16 cellular contexts compared by ENCODE assay signal in the genomic region with DNA sequence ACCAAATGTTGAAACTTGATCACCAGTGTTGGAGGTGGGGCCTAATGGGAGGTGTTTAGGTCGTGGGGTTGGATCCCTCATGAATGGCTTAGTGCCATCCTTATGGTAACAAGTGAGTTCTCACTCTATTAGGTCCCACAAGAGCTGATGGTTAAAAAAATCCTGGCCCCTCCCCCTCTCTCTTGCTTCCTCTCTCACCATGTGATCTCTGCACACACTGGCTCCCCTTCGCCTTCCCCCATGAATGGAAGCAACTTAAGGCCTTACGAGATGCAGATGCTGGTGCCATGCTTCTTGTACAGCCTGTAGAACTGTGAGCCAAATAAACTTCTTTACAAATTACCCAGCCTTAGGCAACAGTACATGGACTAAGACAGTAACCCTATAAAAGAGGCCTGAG.
A peak's percentile ranks its signal among the peaks of the same experiment; 100 is the strongest.
DNase-seq lines count a peak whose midpoint lies in the region; ATAC-seq and TF ChIP-seq lines count a peak whose summit lies in the region.
"Had no signal": no experiment of that assay in that cellular context is flagged by ENCODE, and none has a peak within 500 bp of the region (broad histone marks: within the 10 kb centered on the region; RNA-seq: fewer than 3 reads in every experiment).

No MANE protein-coding gene starts in this region.

- H4K20me1 ChIP-seq in GM23338 (replicated peaks; ENCODE audit: insufficient read depth) (no peaks in the 10 kb centered on the region), neural progenitor cell (ENCODE audit: low read depth) (no peaks in the 10 kb centered on the region), OCI-LY7 (ENCODE audit: insufficient read depth, low read length) (no peaks in the 10 kb centered on the region)

- no peaks in the 10 kb centered on the region for H3F3A ChIP-seq in GM23338 (replicated peaks; ENCODE audit: low read depth)
- H3F3A ChIP-seq in neural progenitor cell (ENCODE audit: low read depth), result no peaks in the 10 kb centered on the region

- H3K27ac Mint-ChIP-seq in GM23338 (no peak overlapping the region), neural progenitor cell (no peak overlapping the region), endodermal cell (no peak overlapping the region)
- H3K27ac Mint-ChIP-seq: CD4-positive, alpha-beta T cell; HFFc6 had no signal

- H3K4me1 Mint-ChIP-seq in GM23338 (peaks cover 4% of the 10 kb centered on the region), neural progenitor cell (peaks cover 3% of the 10 kb centered on the region), endodermal cell (no peaks in the 10 kb centered on the region)

- H3K36me3 ChIP-seq in GM23338 (ENCODE audit: insufficient read depth), result no peaks in the 10 kb centered on the region
- no peaks in the 10 kb centered on the region for H3K36me3 ChIP-seq in neural progenitor cell
- H3K36me3 ChIP-seq in OCI-LY7 (ENCODE audit: insufficient read depth, low read length), result no peaks in the 10 kb centered on the region
- no peaks in the 10 kb centered on the region for H3K36me3 ChIP-seq in endodermal cell (ENCODE audit: control insufficient read depth, insufficient read depth, low read length)

- H2AFZ ChIP-seq in GM23338, result peak overlapping the region; percentile 97; the same call in 1 of the 2 replicates
- H2AFZ ChIP-seq in neural progenitor cell (replicated peaks), result peak overlapping the region; percentile 3
- no peak overlapping the region for H2AFZ ChIP-seq in OCI-LY7 (ENCODE audit: low read length)

- DNase-seq in GM23338 (ENCODE audit: low spot score) (no peak), SK-MEL-5 (ENCODE audit: low read depth, low spot score) (peak; percentile 86), epithelial cell of prostate (ENCODE audit: low read depth, low spot score) (no peak), neural progenitor cell (ENCODE audit: low spot score) (no peak), OCI-LY7 (ENCODE audit: low spot score) (no peak), endodermal cell (no peak), HuH-7 (ENCODE audit: low spot score) (no peak)
- DNase-seq: AML-193; Caco-2; CD4-positive, alpha-beta T cell; HCEC 1CT; HFFc6 had no signal

- H3K27me3 ChIP-seq in GM23338 (ENCODE audit: insufficient read depth) (no peaks in the 10 kb centered on the region), neural progenitor cell (no peaks in the 10 kb centered on the region), endodermal cell (ENCODE audit: control insufficient read depth, insufficient read depth, low read length, poor library complexity, severe bottlenecking) (no peaks in the 10 kb centered on the region)

- POLR2A ChIA-PET in OCI-LY7 (lab: Charles Lee), result no interaction called here

- CTCF ChIA-PET in OCI-LY7 (lab: Charles Lee; ENCODE audit: unreplicated experiment), result no interaction called here

- H3K27me3 Mint-ChIP-seq in GM23338 (ENCODE audit: insufficient read depth, low read depth, poor library complexity), result no peaks in the 10 kb centered on the region
- H3K27me3 Mint-ChIP-seq in neural progenitor cell (ENCODE audit: insufficient read depth, low read depth), result no peaks in the 10 kb centered on the region
- no peaks in the 10 kb centered on the region for H3K27me3 Mint-ChIP-seq in endodermal cell (ENCODE audit: insufficient read depth)

- in situ Hi-C loops in SK-MEL-5 (cut with HindIII; ENCODE audit: low pct_unique_long_range_greater_than_20kb, low sequenced_read_pairs), result no loop called here

- H3K27ac ChIP-seq in GM23338 (ENCODE audit: low read depth) (no peak overlapping the region), epithelial cell of prostate (peak overlapping the region; percentile 53), neural progenitor cell (no peak overlapping the region), OCI-LY7 (ENCODE audit: low read depth, low read length, poor library complexity, severe bottlenecking) (no peak overlapping the region), endodermal cell (ENCODE audit: low read depth, low read length) (no peak overlapping the region)
- H3K27ac ChIP-seq: 22Rv1, A549, C4-2B had no signal

- H3K79me2 ChIP-seq in GM23338 (replicated peaks; ENCODE audit: insufficient read depth), result no peaks in the 10 kb centered on the region
- no peaks in the 10 kb centered on the region for H3K79me2 ChIP-seq in neural progenitor cell (ENCODE audit: low read depth)
- no peaks in the 10 kb centered on the region for H3K79me2 ChIP-seq in OCI-LY7 (ENCODE audit: insufficient read depth, low read depth, low read length)

- H3K9me3 ChIP-seq in neural progenitor cell (ENCODE audit: low read depth) (no peaks in the 10 kb centered on the region), OCI-LY7 (ENCODE audit: low read length) (no peaks in the 10 kb centered on the region), endodermal cell (ENCODE audit: control insufficient read depth, low read length) (no peaks in the 10 kb centered on the region)
- H3K9me3 ChIP-seq: A549 had no signal

- H3K9ac ChIP-seq in neural progenitor cell (no peak overlapping the region), endodermal cell (ENCODE audit: extremely low read depth, low read length, poor library complexity, severe bottlenecking) (no peak overlapping the region)

- no peak overlapping the region for H3K4me2 ChIP-seq in GM23338
- H3K4me2 ChIP-seq in neural progenitor cell, result no peak overlapping the region
- no peak overlapping the region for H3K4me2 ChIP-seq in OCI-LY7 (ENCODE audit: low read length)
- H3K4me2 ChIP-seq: A549 had no signal

- no TSS peak for BruUV-seq in OCI-LY7 (replicated peaks; lab: Mats Ljungman, UMichigan)

- H3K4me3 Mint-ChIP-seq in GM23338 (no peak overlapping the region), neural progenitor cell (no peak overlapping the region), endodermal cell (no peak overlapping the region)
- H3K4me3 Mint-ChIP-seq: CD4-positive, alpha-beta T cell; HFFc6 had no signal

- 94 to 100% methylated on average over 2 to 3 of the region's 3 CpGs for WGBS in endodermal cell (ENCODE audit: insufficient coverage in 1 of 2, insufficient read length in 1 of 2), 2 experiments

- H3K9me3 Mint-ChIP-seq in GM23338 (no peaks in the 10 kb centered on the region), neural progenitor cell (no peaks in the 10 kb centered on the region), endodermal cell (no peaks in the 10 kb centered on the region)
- H3K9me3 Mint-ChIP-seq: CD4-positive, alpha-beta T cell; HFFc6 had no signal

- no peak overlapping the region for H3K4me3 ChIP-seq in GM23338
- no peak overlapping the region for H3K4me3 ChIP-seq in neural progenitor cell
- no peak overlapping the region for H3K4me3 ChIP-seq in OCI-LY7 (ENCODE audit: low read depth, low read length, poor library complexity, severe bottlenecking)
- H3K4me3 ChIP-seq in endodermal cell (ENCODE audit: low read length), result no peak overlapping the region
- H3K4me3 ChIP-seq: A549 had no signal

- ATAC-seq in GM23338, result no peak
- ATAC-seq: A549, HepG2 had no signal

- TF ChIP-seq CTCF in GM23338 (conservative IDR thresholded peaks at IDR 0.05; ENCODE audit: low read depth in 2 of 2) (no peak), neural progenitor cell (IDR thresholded peaks at IDR 0.05) (no peak), OCI-LY7 (conservative IDR thresholded peaks at IDR 0.05; ENCODE audit: low read length) (no peak), endodermal cell (conservative IDR thresholded peaks at IDR 0.05) (no peak)

- H3K36me3 Mint-ChIP-seq in GM23338 (ENCODE audit: low read depth) (no peaks in the 10 kb centered on the region; the same call in 2 of the 3 replicates), neural progenitor cell (no peaks in the 10 kb centered on the region), endodermal cell (ENCODE audit: low read depth) (no peaks in the 10 kb centered on the region)

- intact Hi-C loops in OCI-LY7 (cut with micrococcal nuclease; ENCODE audit: unreplicated experiment), result no loop called here

- 0 out of 2 replicates have a peak, but pooled peaks cover 4% of the 10 kb centered on the region for H3K9me2 ChIP-seq in GM23338 (ENCODE audit: insufficient read depth)
- no peaks in the 10 kb centered on the region for H3K9me2 ChIP-seq in OCI-LY7 (ENCODE audit: insufficient read depth, low read length)

- H3K4me1 ChIP-seq in GM23338 (ENCODE audit: insufficient read depth) (no peaks in the 10 kb centered on the region), neural progenitor cell (peaks cover 5% of the 10 kb centered on the region), OCI-LY7 (ENCODE audit: insufficient read depth, low read length, poor library complexity, severe bottlenecking) (no peaks in the 10 kb centered on the region), endodermal cell (ENCODE audit: control insufficient read depth, insufficient read depth, low read length) (no peaks in the 10 kb centered on the region)
- H3K4me1 ChIP-seq: Caco-2 had no signal

TF ChIP-seq in GM23338, 12 proteins besides CTCF, POLR2A, EP300 and RAD21 (continues in another document):
- TF ChIP-seq CREB1 (CRISPR knock-in tag; IDR thresholded peaks at IDR 0.05; ENCODE audit: low read depth), result no peak
- no peak for TF ChIP-seq NANOG (IDR thresholded peaks at IDR 0.05; ENCODE audit: borderline replicate concordance)
- TF ChIP-seq EZH2phosphoT487 (IDR thresholded peaks at IDR 0.05; ENCODE audit: unreplicated experiment), result no peak
- TF ChIP-seq ETS1 (IDR thresholded peaks at IDR 0.05), result no peak
- TF ChIP-seq POLR2AphosphoS5 (IDR thresholded peaks at IDR 0.05; ENCODE audit: low read depth), result no peak
- no peak for TF ChIP-seq ZNF114 (CRISPR knock-in tag; IDR thresholded peaks at IDR 0.05)
- TF ChIP-seq ZNF331 (CRISPR knock-in tag; IDR thresholded peaks at IDR 0.05; ENCODE audit: low read depth), result no peak
- TF ChIP-seq STAT1 (IDR thresholded peaks at IDR 0.05; ENCODE audit: unreplicated experiment), result no peak
